26 cellular contexts compared by ENCODE assay signal in genomic region chr19:45400192-45400591, GRCh38. TPM values are rescaled to one million over a fixed set of nuclear protein-coding genes. Genes with fewer than 3 reads are reported as not detected.
DNase-seq lines count a peak whose midpoint lies in the region; ATAC-seq and TF ChIP-seq lines count a peak whose summit lies in the region.
"Had no signal": no experiment of that assay in that cellular context is flagged by ENCODE, and none has a peak within 500 bp of the region (broad histone marks: within the 10 kb centered on the region; RNA-seq: fewer than 3 reads in every experiment).

No MANE protein-coding gene starts in this region.

- peaks cover 18% of the 10 kb centered on the region for H3K36me3 Mint-ChIP-seq in activated CD4-positive, alpha-beta T cell treated with anti-CD3 and anti-CD28 coated beads, Interleukin-2, amount 10 ng/mL, durations not matched to agents 24 days and 14 days (ENCODE audit: low read depth)
- peaks cover 6% of the 10 kb centered on the region for H3K36me3 Mint-ChIP-seq in activated CD4-positive, alpha-beta T cell treated with anti-CD3 and anti-CD28 coated beads, Interleukin-2, amount 10 ng/mL, durations not matched to agents 7 days and 5 days (ENCODE audit: low read depth)
- H3K36me3 Mint-ChIP-seq in endodermal cell (ENCODE audit: low read depth) (peaks cover 3% of the 10 kb centered on the region), type B pancreatic cell (no peaks in the 10 kb centered on the region)
- H3K36me3 Mint-ChIP-seq in natural killer cell treated with Interleukin-12 subunit alpha and Interleukin-12 subunit beta and Interleukin-15 and Interleukin-18, amount 100 ng/mL, for 72 hours = no peaks in the 10 kb centered on the region
- H3K36me3 Mint-ChIP-seq: activated naive CD8-positive, alpha-beta T cell; naive thymus-derived CD8-positive, alpha-beta T cell had no signal

- no peak overlapping the region for H3K27ac ChIP-seq in endodermal cell (ENCODE audit: low read depth, low read length)
- H3K27ac ChIP-seq: BLaER1, body of pancreas, KMS-11, Peyer's patch had no signal

- ATAC-seq in GM21447 (IDR thresholded peaks at IDR 0.05; ENCODE audit: unreplicated experiment) = no peak
- no peak for ATAC-seq in natural killer cell treated with Interleukin-12 subunit alpha and Interleukin-12 subunit beta and Interleukin-15 and Interleukin-18, amount 100 ng/mL, for 72 hours
- ATAC-seq: body of pancreas; naive thymus-derived CD8-positive, alpha-beta T cell; stimulated activated naive CD8-positive, alpha-beta T cell treated with anti-CD3 and anti-CD28 coated beads, Interleukin-15, amount 100 ng/mL, for 72 hours had no signal

- peaks cover 29% of the 10 kb centered on the region for H3K4me1 Mint-ChIP-seq in activated CD4-positive, alpha-beta T cell treated with anti-CD3 and anti-CD28 coated beads, Interleukin-2, amount 10 ng/mL, durations not matched to agents 24 days and 14 days
- H3K4me1 Mint-ChIP-seq in activated CD4-positive, alpha-beta T cell treated with anti-CD3 and anti-CD28 coated beads, Interleukin-2, amount 10 ng/mL, durations not matched to agents 7 days and 5 days = peaks cover 34% of the 10 kb centered on the region
- H3K4me1 Mint-ChIP-seq in endodermal cell (peaks cover 24% of the 10 kb centered on the region), type B pancreatic cell (ENCODE audit: unreplicated experiment) (peaks cover 22% of the 10 kb centered on the region)
- peaks cover 16 to 19% of the 10 kb centered on the region in 2 donors for H3K4me1 Mint-ChIP-seq in natural killer cell treated with Interleukin-12 subunit alpha and Interleukin-12 subunit beta and Interleukin-15 and Interleukin-18, amount 100 ng/mL, for 72 hours (ENCODE audit: low read depth in 2 of 2)

- no peaks in the 10 kb centered on the region for H3K27me3 ChIP-seq in endodermal cell (ENCODE audit: control insufficient read depth, insufficient read depth, low read length, poor library complexity, severe bottlenecking)
- H3K27me3 ChIP-seq: body of pancreas, Peyer's patch had no signal

- peaks cover 3% of the 10 kb centered on the region for H3K4me1 ChIP-seq in endodermal cell (ENCODE audit: control insufficient read depth, insufficient read depth, low read length)

- 88 to 100% methylated on average over 4 to 6 of the region's 6 CpGs for WGBS in endodermal cell (ENCODE audit: insufficient coverage in 1 of 2, insufficient read length in 1 of 2), 2 experiments

- no peaks in the 10 kb centered on the region for H3K9me3 Mint-ChIP-seq in activated CD4-positive, alpha-beta T cell treated with anti-CD3 and anti-CD28 coated beads, Interleukin-2, amount 10 ng/mL, durations not matched to agents 24 days and 14 days
- no peaks in the 10 kb centered on the region for H3K9me3 Mint-ChIP-seq in activated CD4-positive, alpha-beta T cell treated with anti-CD3 and anti-CD28 coated beads, Interleukin-2, amount 10 ng/mL, durations not matched to agents 7 days and 5 days
- H3K9me3 Mint-ChIP-seq in endodermal cell (no peaks in the 10 kb centered on the region), type B pancreatic cell (no peaks in the 10 kb centered on the region)
- H3K9me3 Mint-ChIP-seq in natural killer cell treated with Interleukin-12 subunit alpha and Interleukin-12 subunit beta and Interleukin-15 and Interleukin-18, amount 100 ng/mL, for 72 hours = no peaks in the 10 kb centered on the region
- H3K9me3 Mint-ChIP-seq: HFFc6; memory B cell; stimulated activated naive CD8-positive, alpha-beta T cell treated with anti-CD3 and anti-CD28 coated beads, Interleukin-15, amount 100 ng/mL, for 72 hours had no signal

- H3K4me3 Mint-ChIP-seq in activated CD4-positive, alpha-beta T cell treated with anti-CD3 and anti-CD28 coated beads, Interleukin-2, amount 10 ng/mL, durations not matched to agents 24 days and 14 days = no peak overlapping the region
- H3K4me3 Mint-ChIP-seq in activated CD4-positive, alpha-beta T cell treated with anti-CD3 and anti-CD28 coated beads, Interleukin-2, amount 10 ng/mL, durations not matched to agents 7 days and 5 days = no peak overlapping the region
- H3K4me3 Mint-ChIP-seq in endodermal cell (no peak overlapping the region), type B pancreatic cell (peak overlapping the region; percentile 14)
- no peak overlapping the region for H3K4me3 Mint-ChIP-seq in natural killer cell treated with Interleukin-12 subunit alpha and Interleukin-12 subunit beta and Interleukin-15 and Interleukin-18, amount 100 ng/mL, for 72 hours
- H3K4me3 Mint-ChIP-seq: activated naive CD8-positive, alpha-beta T cell; HFFc6; memory B cell; naive thymus-derived CD8-positive, alpha-beta T cell; stimulated activated naive CD8-positive, alpha-beta T cell treated with anti-CD3 and anti-CD28 coated beads, Interleukin-15, amount 100 ng/mL, for 72 hours had no signal

- H3K36me3 ChIP-seq in endodermal cell (ENCODE audit: control insufficient read depth, insufficient read depth, low read length) = peaks cover 11% of the 10 kb centered on the region
- H3K36me3 ChIP-seq: BLaER1 had no signal

- intact Hi-C loops in activated CD4-positive, alpha-beta T cell treated with anti-CD3 and anti-CD28 coated beads, Interleukin-2, amount 10 ng/mL, durations not matched to agents 24 days and 14 days (cut with micrococcal nuclease) = no loop called here

- DNase-seq in activated CD4-positive, alpha-beta T cell treated with anti-CD3 and anti-CD28 coated beads, Interleukin-2, amount 10 ng/mL, durations not matched to agents 24 days and 14 days = peak; percentile 45
- no peak for DNase-seq in activated CD4-positive, alpha-beta T cell treated with anti-CD3 and anti-CD28 coated beads, Interleukin-2, amount 10 ng/mL, durations not matched to agents 7 days and 5 days
- DNase-seq in NCI-H345 (lab: John Stamatoyannopoulos, UW) (peak; percentile 16), endodermal cell (peak; percentile 44), type B pancreatic cell (ENCODE audit: extremely low spot score, unreplicated experiment) (no peak)
- no peak for DNase-seq in stimulated activated CD4-positive, alpha-beta T cell treated with anti-CD3 and anti-CD28 coated beads, Interleukin-4, amount 100 ng/mL, for 1 hour
- DNase-seq in natural killer cell treated with Interleukin-12 subunit alpha and Interleukin-12 subunit beta and Interleukin-15 and Interleukin-18, amount 100 ng/mL, for 72 hours (ENCODE audit: low spot score) = no peak
- DNase-seq: activated CD4-positive, CD25-positive, alpha-beta regulatory T cell; activated CD8-positive, alpha-beta memory T cell treated with anti-CD3 and anti-CD28 coated beads for 24 hours; body of pancreas; HFFc6; hippocampal formation; naive thymus-derived CD8-positive, alpha-beta T cell; NCI-H1092; NCI-H2107; Peyer's patch; SK-N-SH; stimulated activated CD4-positive, alpha-beta T cell treated with anti-CD3 and anti-CD28 coated beads, Interleukin-1b, Interleukin-23, amount 100 ng/mL, for 48 hours; stimulated activated naive CD8-positive, alpha-beta T cell treated with anti-CD3 and anti-CD28 coated beads, Interleukin-15, amount 100 ng/mL, for 72 hours; T-helper 9 cell had no signal

- peaks cover 32% of the 10 kb centered on the region for H3K27me3 Mint-ChIP-seq in activated CD4-positive, alpha-beta T cell treated with anti-CD3 and anti-CD28 coated beads, Interleukin-2, amount 10 ng/mL, durations not matched to agents 24 days and 14 days
- peaks cover 43% of the 10 kb centered on the region for H3K27me3 Mint-ChIP-seq in activated CD4-positive, alpha-beta T cell treated with anti-CD3 and anti-CD28 coated beads, Interleukin-2, amount 10 ng/mL, durations not matched to agents 7 days and 5 days
- peaks cover 39% of the 10 kb centered on the region for H3K27me3 Mint-ChIP-seq in endodermal cell (ENCODE audit: insufficient read depth)
- H3K27me3 Mint-ChIP-seq in type B pancreatic cell = peaks cover 52% of the 10 kb centered on the region
- peaks cover 7 to 22% of the 10 kb centered on the region in 2 donors for H3K27me3 Mint-ChIP-seq in natural killer cell treated with Interleukin-12 subunit alpha and Interleukin-12 subunit beta and Interleukin-15 and Interleukin-18, amount 100 ng/mL, for 72 hours

- H3K27ac Mint-ChIP-seq in activated CD4-positive, alpha-beta T cell treated with anti-CD3 and anti-CD28 coated beads, Interleukin-2, amount 10 ng/mL, durations not matched to agents 24 days and 14 days = no peak overlapping the region
- no peak overlapping the region for H3K27ac Mint-ChIP-seq in activated CD4-positive, alpha-beta T cell treated with anti-CD3 and anti-CD28 coated beads, Interleukin-2, amount 10 ng/mL, durations not matched to agents 7 days and 5 days
- H3K27ac Mint-ChIP-seq in endodermal cell (no peak overlapping the region), type B pancreatic cell (no peak overlapping the region)
- H3K27ac Mint-ChIP-seq in natural killer cell treated with Interleukin-12 subunit alpha and Interleukin-12 subunit beta and Interleukin-15 and Interleukin-18, amount 100 ng/mL, for 72 hours = no peak overlapping the region
- H3K27ac Mint-ChIP-seq: activated naive CD8-positive, alpha-beta T cell; HFFc6; memory B cell; naive thymus-derived CD8-positive, alpha-beta T cell; stimulated activated naive CD8-positive, alpha-beta T cell treated with anti-CD3 and anti-CD28 coated beads, Interleukin-15, amount 100 ng/mL, for 72 hours had no signal

- TF ChIP-seq CTCF in endodermal cell (conservative IDR thresholded peaks at IDR 0.05) = no peak
- TF ChIP-seq CTCF in type B pancreatic cell (conservative IDR thresholded peaks at IDR 0.05) = no peak

- CTCF ChIA-PET in activated CD4-positive, alpha-beta T cell treated with anti-CD3 and anti-CD28 coated beads, Interleukin-2, amount 10 ng/mL, durations not matched to agents 7 days and 5 days (lab: Charles Lee) = interaction anchor here (0.6 to 1.7 kb wide), 6 partner anchors 12 to 897 kb away, joined by 3 to 8 read pairs (median 3); no protein-coding TSS in a partner anchor

- POLR2A ChIA-PET in activated CD4-positive, alpha-beta T cell treated with anti-CD3 and anti-CD28 coated beads, Interleukin-2, amount 10 ng/mL, durations not matched to agents 7 days and 5 days (lab: Charles Lee) = interaction anchor here (0.5 kb wide), 1 partner anchor 307 kb away, joined by 4 read pairs; no protein-coding TSS in a partner anchor

- H3K4me3 ChIP-seq in endodermal cell (ENCODE audit: low read length) = no peak overlapping the region
- H3K4me3 ChIP-seq: BLaER1, body of pancreas, Peyer's patch had no signal

- no peak overlapping the region for H3K9ac ChIP-seq in endodermal cell (ENCODE audit: extremely low read depth, low read length, poor library complexity, severe bottlenecking)
- H3K9ac ChIP-seq: BLaER1, KMS-11, SK-N-SH had no signal

- H3K9me3 ChIP-seq in endodermal cell (ENCODE audit: control insufficient read depth, low read length) = no peaks in the 10 kb centered on the region
- H3K9me3 ChIP-seq: BLaER1, body of pancreas, Peyer's patch, SK-N-SH had no signal

RNA-seq across cellular contexts. Expression of gene PPP1R13L, which starts 4.7 kb away (rescaled TPM):
- total RNA-seq in activated CD4-positive, alpha-beta T cell treated with anti-CD3 and anti-CD28 coated beads, Interleukin-2, amount 10 ng/mL, durations not matched to agents 24 days and 14 days = 12.7 and 13.4 TPM in 2 replicates
- total RNA-seq in activated CD4-positive, alpha-beta T cell treated with anti-CD3 and anti-CD28 coated beads, Interleukin-2, amount 10 ng/mL, durations not matched to agents 7 days and 5 days = 10 to 100 TPM; 15.5 to 17.7 TPM
- 10 to 100 TPM; 17.9 to 26.4 TPM for total RNA-seq in endodermal cell
- 21.8 TPM for polyA plus RNA-seq in endodermal cell (2013, experiment 1 of 2)
- polyA plus RNA-seq in endodermal cell (2013, experiment 2 of 2) = 16.7 TPM
- total RNA-seq in type B pancreatic cell (ENCODE audit: low replicate concordance) = 38.6 and 110 TPM in 2 replicates
- total RNA-seq in natural killer cell treated with Interleukin-12 subunit alpha and Interleukin-12 subunit beta and Interleukin-15 and Interleukin-18, amount 100 ng/mL, for 72 hours = 10 to 100 TPM; 12.2 to 14.1 TPM

RNA-seq across cellular contexts. Expression of gene POLR1G, which starts 6.3 kb away (rescaled TPM):
- 25.3 and 26.5 TPM in 2 replicates for total RNA-seq in activated CD4-positive, alpha-beta T cell treated with anti-CD3 and anti-CD28 coated beads, Interleukin-2, amount 10 ng/mL, durations not matched to agents 24 days and 14 days
- 1 to 10 TPM; 7.0 to 7.4 TPM for total RNA-seq in activated CD4-positive, alpha-beta T cell treated with anti-CD3 and anti-CD28 coated beads, Interleukin-2, amount 10 ng/mL, durations not matched to agents 7 days and 5 days
- total RNA-seq in endodermal cell (10 to 100 TPM; 13.2 to 16.0 TPM), type B pancreatic cell (ENCODE audit: low replicate concordance) (7.2 and 9.5 TPM in 2 replicates)
- polyA plus RNA-seq in endodermal cell (2013, experiment 1 of 2) = 6.8 TPM
- polyA plus RNA-seq in endodermal cell (2013, experiment 2 of 2) = 6.2 TPM
- total RNA-seq in natural killer cell treated with Interleukin-12 subunit alpha and Interleukin-12 subunit beta and Interleukin-15 and Interleukin-18, amount 100 ng/mL, for 72 hours = 10 to 100 TPM; 11.0 to 25.4 TPM

RNA-seq across cellular contexts. Expression of gene ERCC1, which starts 23.5 kb away (rescaled TPM):
- total RNA-seq in activated CD4-positive, alpha-beta T cell treated with anti-CD3 and anti-CD28 coated beads, Interleukin-2, amount 10 ng/mL, durations not matched to agents 24 days and 14 days = 123 and 124 TPM in 2 replicates
- total RNA-seq in activated CD4-positive, alpha-beta T cell treated with anti-CD3 and anti-CD28 coated beads, Interleukin-2, amount 10 ng/mL, durations not matched to agents 7 days and 5 days = 10 to 100 TPM; 59.9 to 66.1 TPM
- total RNA-seq in endodermal cell = 10 to 100 TPM; 53.5 to 63.6 TPM
- 70.3 TPM for polyA plus RNA-seq in endodermal cell (2013, experiment 1 of 2)
- 66.1 TPM for polyA plus RNA-seq in endodermal cell (2013, experiment 2 of 2)
- 57.3 and 71.8 TPM in 2 replicates for total RNA-seq in type B pancreatic cell (ENCODE audit: low replicate concordance)
- total RNA-seq in natural killer cell treated with Interleukin-12 subunit alpha and Interleukin-12 subunit beta and Interleukin-15 and Interleukin-18, amount 100 ng/mL, for 72 hours = 10 to 100 TPM; 65.0 to 67.8 TPM

RNA-seq across cellular contexts. Expression of gene ERCC2, which starts 29.8 kb away (rescaled TPM):
- 30.9 and 33.6 TPM in 2 replicates for total RNA-seq in activated CD4-positive, alpha-beta T cell treated with anti-CD3 and anti-CD28 coated beads, Interleukin-2, amount 10 ng/mL, durations not matched to agents 24 days and 14 days
- 10 to 100 TPM; 17.3 to 21.4 TPM for total RNA-seq in activated CD4-positive, alpha-beta T cell treated with anti-CD3 and anti-CD28 coated beads, Interleukin-2, amount 10 ng/mL, durations not matched to agents 7 days and 5 days
- total RNA-seq in endodermal cell = 100 to 1,000 TPM in 1 of 2 donors, 10 to 100 TPM in 1; 87.9 to 105 TPM
- 62.3 TPM for polyA plus RNA-seq in endodermal cell (2013, experiment 1 of 2)
- 51.6 TPM for polyA plus RNA-seq in endodermal cell (2013, experiment 2 of 2)
- 26.9 and 55.8 TPM in 2 replicates for total RNA-seq in type B pancreatic cell (ENCODE audit: low replicate concordance)
- total RNA-seq in natural killer cell treated with Interleukin-12 subunit alpha and Interleukin-12 subunit beta and Interleukin-15 and Interleukin-18, amount 100 ng/mL, for 72 hours = 10 to 100 TPM; 18.1 to 44.0 TPM

RNA-seq across cellular contexts. Expression of gene KLC3, which starts 59.6 kb away (rescaled TPM):
- total RNA-seq in activated CD4-positive, alpha-beta T cell treated with anti-CD3 and anti-CD28 coated beads, Interleukin-2, amount 10 ng/mL, durations not matched to agents 24 days and 14 days = not detected in 2 replicates
- total RNA-seq in activated CD4-positive, alpha-beta T cell treated with anti-CD3 and anti-CD28 coated beads, Interleukin-2, amount 10 ng/mL, durations not matched to agents 7 days and 5 days = not detected
- 1 to 10 TPM; 3.6 to 4.8 TPM for total RNA-seq in endodermal cell
- polyA plus RNA-seq in endodermal cell (2013, experiment 1 of 2) = 0.39 TPM
- 0.62 TPM for polyA plus RNA-seq in endodermal cell (2013, experiment 2 of 2)
- total RNA-seq in type B pancreatic cell (ENCODE audit: low replicate concordance) = 4.9 and 12.8 TPM in 2 replicates
- not detected for total RNA-seq in natural killer cell treated with Interleukin-12 subunit alpha and Interleukin-12 subunit beta and Interleukin-15 and Interleukin-18, amount 100 ng/mL, for 72 hours
- total RNA-seq: fibroblast of villous mesenchyme; HFFc6; naive thymus-derived CD8-positive, alpha-beta T cell; Peyer's patch had no signal
- polyA plus RNA-seq: naive thymus-derived CD8-positive, alpha-beta T cell had no signal

Comparison
In these comparisons a context has a peak if more than half of its experiments do, and no peak if none do; other contexts are left out.
1. DNase-seq: peak in activated CD4-positive, alpha-beta T cell treated with anti-CD3 and anti-CD28 coated beads, Interleukin-2, amount 10 ng/mL, durations not matched to agents 24 days and 14 days (single experiment), NCI-H345 (single experiment) and endodermal cell (single experiment); none in activated CD4-positive, alpha-beta T cell treated with anti-CD3 and anti-CD28 coated beads, Interleukin-2, amount 10 ng/mL, durations not matched to agents 7 days and 5 days (single experiment), type B pancreatic cell (single experiment), stimulated activated CD4-positive, alpha-beta T cell treated with anti-CD3 and anti-CD28 coated beads, Interleukin-4, amount 100 ng/mL, for 1 hour (single experiment) and natural killer cell treated with Interleukin-12 subunit alpha and Interleukin-12 subunit beta and Interleukin-15 and Interleukin-18, amount 100 ng/mL, for 72 hours (single experiment).